Comparison of ENCODE assay signal across 8 cellular contexts in genomic region chr22:38793721-38794466, GRCh38. TPM values are rescaled to one million over a fixed set of nuclear protein-coding genes. Genes with fewer than 3 reads are reported as not detected.
A peak's percentile ranks its signal among the peaks of the same experiment; 100 is the strongest.
DNase-seq lines count a peak whose midpoint lies in the region; ATAC-seq and TF ChIP-seq lines count a peak whose summit lies in the region.

DNAL4 (minus strand) TSS chr22:38794143; CDS start chr22:38782731, 11,412 bp downstream.

- TF ChIP-seq POLR2A in GM19193 (IDR thresholded peaks at IDR 0.05; ENCODE audit: extremely low read depth, insufficient read depth, insufficient read length) = peak; percentile 55

- DNase-seq in AG20443 (ENCODE audit: low spot score) (peak; percentile 96), NCI-H460 (ENCODE audit: extremely low read depth, low read depth) (peak; percentile 86), cerebellum (ENCODE audit: low spot score) (peak; percentile 100), islet precursor cell (peak; percentile 96)
- DNase-seq in activated CD4-positive, alpha-beta T cell treated with anti-CD3 and anti-CD28 coated beads for 1 hour = peak; percentile 81
- DNase-seq in stimulated activated CD4-positive, alpha-beta T cell treated with anti-CD3 and anti-CD28 coated beads, Interleukin-12 subunit alpha, Interleukin-12 subunit beta, amount 100 ng/mL, for 4 hours = peak; percentile 86

- peak; percentile 94 for ATAC-seq in HG03432 (IDR thresholded peaks at IDR 0.05; ENCODE audit: unreplicated experiment)

RNA-seq across cellular contexts. Expression of gene DNAL4, which starts in this region (rescaled TPM):
- total RNA-seq in NCI-H460 (2014; rRNA removed; shearing (Covaris generic)) = 6.9 and 9.5 TPM in 2 replicates
- 2.9 TPM in 2 replicates for polyA plus RNA-seq in NCI-H460 (2014; cell fraction: nucleus; rRNA removed)
- total RNA-seq in cerebellum = 10.7 TPM

Comparison
In these comparisons a context has a peak if more than half of its experiments do, and no peak if none do; other contexts are left out.
1. Peak in every context shown above with its lines: DNase-seq and ATAC-seq.